ENCODE assay signal across 35 cellular contexts in the genomic region with DNA sequence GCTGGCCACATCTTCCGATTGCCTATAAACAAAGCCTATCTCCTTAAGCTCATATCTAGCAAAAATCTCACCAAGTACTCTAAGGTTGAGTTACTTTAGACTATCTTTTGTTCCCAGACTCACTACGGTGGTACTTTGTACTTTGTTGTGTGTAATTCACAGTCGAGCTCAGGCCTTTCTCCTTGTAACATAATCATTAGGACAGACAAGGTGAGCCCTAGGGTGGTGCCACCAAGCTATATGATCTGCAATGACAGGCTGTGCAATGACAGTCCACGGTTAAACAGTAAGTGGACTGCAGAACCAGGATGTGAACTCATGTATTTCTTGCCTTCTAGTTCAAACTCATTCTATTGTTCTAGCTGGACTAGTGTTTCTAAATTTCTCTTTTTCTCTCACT.
"Had no signal": no experiment of that assay in that cellular context is flagged by ENCODE, and none has a peak within 500 bp of the region (broad histone marks: within the 10 kb centered on the region; RNA-seq: fewer than 3 reads in every experiment).

No MANE protein-coding gene starts in this region.

- FAIRE-seq: astrocyte, TTC549 had no signal

- H3K27ac ChIP-seq: adrenal gland, body of pancreas, brain microvascular endothelial cell, breast epithelium, cardiac muscle cell, VCaP had no signal

- H3K9me3 ChIP-seq: adrenal gland, body of pancreas, breast epithelium had no signal

- H3K4me1 ChIP-seq: adrenal gland, body of pancreas, breast epithelium had no signal

- H3K36me3 ChIP-seq: adrenal gland, brain microvascular endothelial cell, breast epithelium, cardiac muscle cell had no signal

- H3K27me3 ChIP-seq: adrenal gland, body of pancreas, brain microvascular endothelial cell, breast epithelium, cardiac muscle cell had no signal

- ATAC-seq: activated CD8-positive, alpha-beta T cell treated with anti-CD3 and anti-CD28 coated beads for 36 hours; activated naive CD4-positive, alpha-beta T cell treated with anti-CD3 and anti-CD28 coated beads, Interleukin-2, amount 50 U/mL, for 72 hours; activated T-cell treated with anti-CD3 and anti-CD28 coated beads, Interleukin-2, amount 50 U/mL, for 4 hours; activated T-cell treated with anti-CD3 and anti-CD28 coated beads, Interleukin-2, amount 50 U/mL, for 72 hours; activated T-helper 17 cell treated with anti-CD3 and anti-CD28 coated beads, Interleukin-2, amount 50 U/mL, for 72 hours; body of pancreas had no signal

- DNase-seq: activated B cell treated with CpG ODN at 0.5 μM for 24 hours; activated CD4-positive, alpha-beta memory T cell treated with anti-CD3 and anti-CD28 coated beads for 36 hours; activated CD4-positive, alpha-beta T cell treated with anti-CD3 and anti-CD28 coated beads for 4 hours; activated CD4-positive, alpha-beta T cell treated with anti-CD3 and anti-CD28 coated beads, Interleukin-2, amount 10 ng/mL, durations not matched to agents 24 days and 14 days; activated CD4-positive, alpha-beta T cell treated with anti-CD3 and anti-CD28 coated beads, Interleukin-2, amount 50 U/mL, for 1 hour; activated CD4-positive, alpha-beta T cell treated with anti-CD3 and anti-CD28 coated beads, Interleukin-2, amount 50 U/mL, for 4 hours; activated CD4-positive, CD25-positive, alpha-beta regulatory T cell treated with anti-CD3 and anti-CD28 coated beads, Interleukin-2, amount 50 U/mL, for 72 hours; activated CD8-positive, alpha-beta memory T cell treated with anti-CD3 and anti-CD28 coated beads, Interleukin-2, amount 50 U/mL, for 4 hours; activated CD8-positive, alpha-beta T cell treated with anti-CD3 and anti-CD28 coated beads for 36 hours; activated effector memory CD4-positive, alpha-beta T cell treated with anti-CD3 and anti-CD28 coated beads, Interleukin-2, amount 50 U/mL, for 16 hours; activated gamma-delta T cell treated with Interleukin-2 at 50 U/mL for 16 hours; activated naive CD4-positive, alpha-beta T cell; activated naive CD4-positive, alpha-beta T cell treated with anti-CD3 and anti-CD28 coated beads for 36 hours; activated naive CD4-positive, alpha-beta T cell treated with anti-CD3 and anti-CD28 coated beads, Interleukin-2, amount 50 U/mL, for 16 hours; activated naive CD8-positive, alpha-beta T cell treated with anti-CD3 and anti-CD28 coated beads for 36 hours; activated T-cell treated with anti-CD3 and anti-CD28 coated beads for 4 hours; activated T-cell treated with anti-CD3 and anti-CD28 coated beads, Interleukin-2, amount 50 U/mL, for 1 hour; activated T-cell treated with anti-CD3 and anti-CD28 coated beads, Interleukin-2, amount 50 U/mL, for 4 hours; activated T-cell treated with anti-CD3 and anti-CD28 coated beads, Interleukin-2, amount 50 U/mL, for 72 hours; adrenal gland; amniotic stem cell; aorta; body of pancreas; brain microvascular endothelial cell; caudate nucleus; cerebellar nuclear complex; T-helper 2 cell; T-helper 9 cell had no signal

- H3K4me3 ChIP-seq: adrenal gland, body of pancreas, breast epithelium, cardiac muscle cell had no signal
